In genomic region chr5:107232793-107233192, GRCh38 we compare ENCODE assay signal across 17 cellular contexts.
DNase-seq lines count a peak whose midpoint lies in the region; ATAC-seq, FAIRE-seq and TF ChIP-seq lines count a peak whose summit lies in the region.
"Had no signal": no experiment of that assay in that cellular context is flagged by ENCODE, and none has a peak within 500 bp of the region (broad histone marks: within the 10 kb centered on the region; RNA-seq: fewer than 3 reads in every experiment).

No MANE protein-coding gene starts in this region.

- DNase-seq in D721Med (ENCODE audit: insufficient read length, low spot score) (no peak), NCI-H2171 treated with DMSO at 0.1 percent for 48 hours (lab: John Stamatoyannopoulos, UW) (peak; percentile 91), NCI-H82 treated with DMSO at 0.1 percent for 48 hours (lab: John Stamatoyannopoulos, UW; ENCODE audit: unreplicated experiment) (peak; percentile 0), smooth muscle cell (lab: John Stamatoyannopoulos, UW; ENCODE audit: unreplicated experiment) (no peak), amygdala (lab: John Stamatoyannopoulos, UW) (no peak)
- DNase-seq in effector CD8-positive, alpha-beta T cell (lab: John Stamatoyannopoulos, UW) = no peak
- DNase-seq: Caco-2; CD8-positive, alpha-beta memory T cell; DMS79; GM23248; H7; IMR-90; KBM-7 had no signal

- no peaks in the 10 kb centered on the region for H3K27me3 ChIP-seq in smooth muscle cell (ENCODE audit: low read depth)

- no peaks in the 10 kb centered on the region for H3K4me1 ChIP-seq in smooth muscle cell (ENCODE audit: low read depth)
- H3K4me1 ChIP-seq: Caco-2 had no signal

- FAIRE-seq in D721Med (lab: Jason Lieb, UNC) = peak; percentile 74
- FAIRE-seq: GM12878, GM18507 had no signal

- no peaks in the 10 kb centered on the region for H3K9me3 ChIP-seq in smooth muscle cell (replicated peaks; ENCODE audit: low read depth)
- H3K9me3 ChIP-seq: Caco-2 had no signal

- H3F3A ChIP-seq in smooth muscle cell (ENCODE audit: low read depth) = no peaks in the 10 kb centered on the region

- H2AFZ ChIP-seq in smooth muscle cell (ENCODE audit: low read depth) = no peak overlapping the region
- H2AFZ ChIP-seq: GM23248 had no signal

- WGBS in smooth muscle cell (ENCODE audit: low lambda C conversion rate) = 76% methylated on average over 4 of the region's 4 CpGs

- H3K4me3 ChIP-seq in smooth muscle cell = no peak overlapping the region
- H3K4me3 ChIP-seq: GM12878, GM23248 had no signal

- ATAC-seq in HG02623 (IDR thresholded peaks at IDR 0.05; ENCODE audit: unreplicated experiment) = no peak
- ATAC-seq: GM12878 had no signal

- no peaks in the 10 kb centered on the region for H3K36me3 ChIP-seq in smooth muscle cell (ENCODE audit: low read depth)

- H3K9ac ChIP-seq in smooth muscle cell (ENCODE audit: low read depth) = no peak overlapping the region
- H3K9ac ChIP-seq: GM23248 had no signal

- no peak overlapping the region for H3K27ac ChIP-seq in smooth muscle cell (ENCODE audit: low read depth)
- H3K27ac ChIP-seq: 22Rv1, GM23248 had no signal

- no peaks in the 10 kb centered on the region for H3K79me2 ChIP-seq in smooth muscle cell (ENCODE audit: low read depth)

- H3K4me2 ChIP-seq in smooth muscle cell = peak overlapping the region; percentile 32

- no peak for TF ChIP-seq CTCF in D721Med (IDR thresholded peaks at IDR 0.05; ENCODE audit: insufficient read depth, missing control alignments)
- TF ChIP-seq CTCF in smooth muscle cell (IDR thresholded peaks at IDR 0.05; ENCODE audit: borderline replicate concordance, insufficient read depth, poor library complexity, severe bottlenecking) = no peak

- no peaks in the 10 kb centered on the region for H4K20me1 ChIP-seq in smooth muscle cell (ENCODE audit: low read depth)

Comparison
In these comparisons a context has a peak if more than half of its experiments do, and no peak if none do; other contexts are left out.
1. DNase-seq: peak in NCI-H2171 treated with DMSO at 0.1 percent for 48 hours (single experiment) and NCI-H82 treated with DMSO at 0.1 percent for 48 hours (single experiment); none in D721Med (single experiment), smooth muscle cell (single experiment), amygdala (0 of 56) and effector CD8-positive, alpha-beta T cell (single experiment).